ENCODE assay signal across 1 cellular context in the genomic region with DNA sequence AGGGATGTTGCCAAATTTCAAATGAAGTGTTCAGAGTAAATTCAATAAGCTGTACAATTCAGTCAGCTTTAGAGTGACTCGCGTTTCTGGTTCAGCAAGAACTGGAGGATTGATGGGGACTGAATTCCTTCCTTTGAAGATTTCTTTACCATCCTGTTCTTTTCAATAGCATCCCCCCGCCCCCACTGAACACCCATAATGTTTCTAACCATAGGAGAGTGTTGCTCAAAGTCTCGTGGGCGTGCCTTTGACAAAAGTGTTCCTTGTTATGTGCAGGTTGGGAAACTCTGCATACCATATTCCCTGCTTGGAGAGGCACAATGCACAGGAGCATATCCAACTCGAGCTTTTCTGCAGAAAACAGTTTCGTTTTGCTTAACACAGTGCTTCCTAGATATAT.
TF ChIP-seq lines count a peak whose summit lies in the region.

No MANE protein-coding gene starts in this region.

TF ChIP-seq in endothelial cell of umbilical vein, 7 proteins besides CTCF, POLR2A, EP300 and RAD21:
- no peak for TF ChIP-seq FOS (IDR thresholded peaks at IDR 0.05; ENCODE audit: borderline replicate concordance, insufficient read depth, low read length)
- no peak for TF ChIP-seq EZH2 (IDR thresholded peaks at IDR 0.05; ENCODE audit: borderline replicate concordance, low read depth, low read length, severe bottlenecking)
- TF ChIP-seq MYC (IDR thresholded peaks at IDR 0.05; ENCODE audit: low read depth, low read length): no peak
- TF ChIP-seq JUN (IDR thresholded peaks at IDR 0.05; ENCODE audit: borderline replicate concordance, insufficient read depth, insufficient read length, low read depth): no peak
- TF ChIP-seq POLR2AphosphoS5 (IDR thresholded peaks at IDR 0.05; ENCODE audit: insufficient read depth, low read depth, low read length): no peak
- TF ChIP-seq GATA2 (IDR thresholded peaks at IDR 0.05; ENCODE audit: insufficient read depth, insufficient read length, low read depth, low read length): no peak
- TF ChIP-seq, protein P1, sequence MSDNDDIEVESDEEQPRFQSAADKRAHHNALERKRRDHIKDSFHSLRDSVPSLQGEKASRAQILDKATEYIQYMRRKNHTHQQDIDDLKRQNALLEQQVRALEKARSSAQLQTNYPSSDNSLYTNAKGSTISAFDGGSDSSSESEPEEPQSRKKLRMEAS (IDR thresholded peaks at IDR 0.05; ENCODE audit: insufficient read depth, insufficient read length): no peak
